Comparison of ENCODE assay signal across 18 cellular contexts in genomic region chr11:129911298-129911697, GRCh38. TPM values are rescaled to one million over a fixed set of nuclear protein-coding genes. Genes with fewer than 3 reads are reported as not detected.
A peak's percentile ranks its signal among the peaks of the same experiment; 100 is the strongest.
DNase-seq lines count a peak whose midpoint lies in the region; ATAC-seq and TF ChIP-seq lines count a peak whose summit lies in the region.
"Had no signal": no experiment of that assay in that cellular context is flagged by ENCODE, and none has a peak within 500 bp of the region (broad histone marks: within the 10 kb centered on the region; RNA-seq: fewer than 3 reads in every experiment).

No MANE protein-coding gene starts in this region.

- H3K27ac ChIP-seq in PC-3 (ENCODE audit: low read length) (peak overlapping the region; percentile 28), RWPE1 (no peak overlapping the region)
- H3K27ac ChIP-seq: hepatocyte, parathyroid adenoma had no signal

- CTCF ChIA-PET in PC-3 (lab: Charles Lee) = interaction anchor here (0.6 to 1.0 kb wide), 2 partner anchors 143 to 221 kb away, joined by 3 to 5 read pairs; no protein-coding TSS in a partner anchor
- CTCF ChIA-PET in RWPE1 (lab: Yijun Ruan, JAX) = no interaction called here

- peak in 1 of 2 donors; percentile 47 for ATAC-seq in activated naive CD4-positive, alpha-beta T cell treated with anti-CD3 and anti-CD28 coated beads, Interleukin-2, amount 50 U/mL, for 72 hours
- peak; percentile 95 for ATAC-seq in PC-3
- ATAC-seq: esophagus mucosa, left colon had no signal

- no peaks in the 10 kb centered on the region for H3K9me3 Mint-ChIP-seq in activated naive CD4-positive, alpha-beta T cell treated with anti-CD3 and anti-CD28 coated beads, Interleukin-2, amount 50 U/mL, for 72 hours

- peak overlapping the region; percentile 22 for H2AFZ ChIP-seq in PC-3 (ENCODE audit: low read length)
- H2AFZ ChIP-seq: hepatocyte, parathyroid adenoma had no signal

- no peaks in the 10 kb centered on the region for H3K27me3 ChIP-seq in PC-3 (ENCODE audit: low read length)
- H3K27me3 ChIP-seq: hepatocyte had no signal

- H3K4me3 ChIP-seq in PC-3 (ENCODE audit: low read length) (no peak overlapping the region), choroid plexus epithelial cell (ENCODE audit: low read depth, low read length) (no peak overlapping the region)
- H3K4me3 ChIP-seq: HAP-1, hepatocyte, smooth muscle cell had no signal

- H3K36me3 ChIP-seq in PC-3 (ENCODE audit: low read depth, low read length) = peaks cover 3% of the 10 kb centered on the region; the same call in 1 of the 2 replicates

- H3K9me2 ChIP-seq in PC-3 (replicated peaks; ENCODE audit: low read length) = no peaks in the 10 kb centered on the region

- BruUV-seq in PC-3 (replicated peaks; lab: Mats Ljungman, UMichigan) = no TSS peak

- H3K36me3 Mint-ChIP-seq in activated naive CD4-positive, alpha-beta T cell treated with anti-CD3 and anti-CD28 coated beads, Interleukin-2, amount 50 U/mL, for 72 hours = peaks cover 0 to 11% of the 10 kb centered on the region in 2 donors

- 0 out of 2 replicates have a peak overlapping the region, but pooled peaks have one; percentile 6 for H3K9ac ChIP-seq in PC-3 (ENCODE audit: low read length)
- H3K9ac ChIP-seq: parathyroid adenoma had no signal

- H3K4me1 ChIP-seq in PC-3 (ENCODE audit: insufficient read depth, low read length) = peaks cover 9% of the 10 kb centered on the region
- H3K4me1 ChIP-seq: HAP-1, parathyroid adenoma had no signal

- no peaks in the 10 kb centered on the region for H3F3A ChIP-seq in PC-3 (ENCODE audit: low read length, unreplicated experiment)

- intact Hi-C loops in PC-3 (cut with micrococcal nuclease) = no loop called here

- H3K9me3 ChIP-seq in PC-3 (ENCODE audit: low read length) = no peaks in the 10 kb centered on the region
- H3K9me3 ChIP-seq: HAP-1 had no signal

- peak overlapping the region; percentile 36 to 48 for H3K27ac Mint-ChIP-seq in activated naive CD4-positive, alpha-beta T cell treated with anti-CD3 and anti-CD28 coated beads, Interleukin-2, amount 50 U/mL, for 72 hours
- H3K27ac Mint-ChIP-seq: activated naive CD8-positive, alpha-beta T cell had no signal

- H3K79me2 ChIP-seq in PC-3 (ENCODE audit: low read length) = no peaks in the 10 kb centered on the region
- H3K79me2 ChIP-seq: hepatocyte, parathyroid adenoma had no signal

- no peak for TF ChIP-seq CTCF in PC-3 (conservative IDR thresholded peaks at IDR 0.05; ENCODE audit: low read depth, low read length)
- no peak for TF ChIP-seq CTCF in choroid plexus epithelial cell (conservative IDR thresholded peaks at IDR 0.05; ENCODE audit: low read depth, low read length)
- no peak for TF ChIP-seq CTCF in RWPE1 (conservative IDR thresholded peaks at IDR 0.05; ENCODE audit: low read depth)

- H3K4me2 ChIP-seq in PC-3 (ENCODE audit: low read length) = peak overlapping the region; percentile 18; the same call in 1 of the 2 replicates
- H3K4me2 ChIP-seq: hepatocyte, smooth muscle cell had no signal

- no peaks in the 10 kb centered on the region for H4K20me1 ChIP-seq in PC-3 (ENCODE audit: low read length)

- no peak for DNase-seq in activated naive CD4-positive, alpha-beta T cell treated with anti-CD3 and anti-CD28 coated beads, Interleukin-2, amount 50 U/mL, for 72 hours (ENCODE audit: low spot score in 2 of 2)
- no peak for DNase-seq in activated naive CD4-positive, alpha-beta T cell treated with Interleukin-2 at 50 U/mL for 16 hours
- DNase-seq in PC-3 (peak; percentile 43), choroid plexus epithelial cell (ENCODE audit: low read depth) (peak; percentile 42), HK-2 (ENCODE audit: unreplicated experiment) (no peak), NCI-H2171 (lab: John Stamatoyannopoulos, UW) (no peak), COR-L47 (lab: John Stamatoyannopoulos, UW) (no peak), RWPE1 (ENCODE audit: low spot score) (no peak)
- DNase-seq: KG1, left colon, NCI-H187 treated with DMSO at 0.1 percent for 48 hours, T1000 had no signal

- POLR2A ChIA-PET in PC-3 (lab: Charles Lee; ENCODE audit: unreplicated experiment) = no interaction called here
- POLR2A ChIA-PET in RWPE1 (lab: Yijun Ruan, JAX; ENCODE audit: low non-redundant PET) = no interaction called here

RNA-seq across cellular contexts. Expression of gene NFRKB, which starts 15.9 kb away (rescaled TPM):
- total RNA-seq in activated naive CD4-positive, alpha-beta T cell treated with anti-CD3 and anti-CD28 coated beads, Interleukin-2, amount 50 U/mL, for 72 hours = 10 to 100 TPM; 41.8 to 42.1 TPM
- 48.2 and 57.0 TPM in 2 replicates for total RNA-seq in PC-3 (2014; rRNA removed)

Comparison
In these comparisons a context has a peak if more than half of its experiments do, and no peak if none do; other contexts are left out.
1. DNase-seq: peak in PC-3 (single experiment) and choroid plexus epithelial cell (single experiment); none in activated naive CD4-positive, alpha-beta T cell treated with anti-CD3 and anti-CD28 coated beads, Interleukin-2, amount 50 U/mL, for 72 hours (0 of 2), activated naive CD4-positive, alpha-beta T cell treated with Interleukin-2 at 50 U/mL for 16 hours (single experiment), HK-2 (single experiment), NCI-H2171 (single experiment), COR-L47 (single experiment) and RWPE1 (single experiment).